Comparison of ENCODE assay signal across 12 cellular contexts in the genomic region with DNA sequence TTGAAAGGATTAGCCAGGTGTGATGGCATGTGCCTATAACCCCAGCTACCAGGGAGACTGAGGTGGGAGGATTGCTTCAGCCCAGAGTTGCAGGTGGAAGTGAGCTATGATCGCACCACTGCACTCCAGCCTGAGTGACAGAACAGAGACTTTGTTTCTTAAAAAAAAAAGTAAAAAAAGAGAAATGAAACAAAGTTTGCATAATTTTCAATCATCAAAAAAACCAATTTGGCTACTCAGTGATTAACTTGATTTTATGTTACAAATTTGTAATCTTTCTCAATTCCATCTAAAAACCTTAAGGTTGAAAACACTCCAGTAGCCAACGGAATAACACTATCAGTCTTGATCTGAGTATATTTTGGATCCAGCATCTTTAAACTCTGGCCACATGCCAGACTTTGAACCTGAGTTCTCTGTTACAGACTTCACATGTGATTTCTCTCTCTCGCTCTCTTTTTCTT.
A peak's percentile ranks its signal among the peaks of the same experiment; 100 is the strongest.
DNase-seq lines count a peak whose midpoint lies in the region; ATAC-seq lines count a peak whose summit lies in the region.
"Had no signal": no experiment of that assay in that cellular context is flagged by ENCODE, and none has a peak within 500 bp of the region (broad histone marks: within the 10 kb centered on the region; RNA-seq: fewer than 3 reads in every experiment).

No MANE protein-coding gene starts in this region.

- peak; percentile 95 for ATAC-seq in HG02623 (IDR thresholded peaks at IDR 0.05; ENCODE audit: unreplicated experiment)
- peak; percentile 93 for ATAC-seq in HG03457 (IDR thresholded peaks at IDR 0.05; ENCODE audit: unreplicated experiment)
- ATAC-seq in stimulated activated naive B cell treated with anti-CD40 and anti-IgM and Interleukin-4, amounts not matched to agents 10 μg/mL and 1 μg/mL and 100 μg/mL, for 72 hours (replicated peaks) = peak; percentile 93 to 94
- ATAC-seq: left ventricle myocardium superior had no signal

- H3K4me3 Mint-ChIP-seq in stimulated activated naive B cell treated with anti-CD40 and anti-IgM and Interleukin-4, amounts not matched to agents 10 μg/mL and 1 μg/mL and 100 μg/mL, for 72 hours = peak overlapping the region; percentile 44 to 71
- H3K4me3 Mint-ChIP-seq: brain, HFFc6 had no signal

- peaks cover 19 to 34% of the 10 kb centered on the region in 2 donors for H3K4me1 Mint-ChIP-seq in stimulated activated naive B cell treated with anti-CD40 and anti-IgM and Interleukin-4, amounts not matched to agents 10 μg/mL and 1 μg/mL and 100 μg/mL, for 72 hours

- H3K9me3 Mint-ChIP-seq in stimulated activated naive B cell treated with anti-CD40 and anti-IgM and Interleukin-4, amounts not matched to agents 10 μg/mL and 1 μg/mL and 100 μg/mL, for 72 hours = peaks cover 6 to 8% of the 10 kb centered on the region in 2 donors

- H3K27ac Mint-ChIP-seq in stimulated activated naive B cell treated with anti-CD40 and anti-IgM and Interleukin-4, amounts not matched to agents 10 μg/mL and 1 μg/mL and 100 μg/mL, for 72 hours = peak overlapping the region; percentile 66
- H3K27ac Mint-ChIP-seq: brain, HFFc6 had no signal

- no peaks in the 10 kb centered on the region for H3K27me3 Mint-ChIP-seq in stimulated activated naive B cell treated with anti-CD40 and anti-IgM and Interleukin-4, amounts not matched to agents 10 μg/mL and 1 μg/mL and 100 μg/mL, for 72 hours

- peak; percentile 13 for DNase-seq in DMS 273 (lab: John Stamatoyannopoulos, UW; ENCODE audit: unreplicated experiment)
- DNase-seq in DMS 273 treated with DMSO at 0.1 percent for 48 hours (lab: John Stamatoyannopoulos, UW) = no peak
- peak; percentile 71 for DNase-seq in stimulated activated naive B cell treated with anti-CD40 and anti-IgM and Interleukin-4, amounts not matched to agents 10 μg/mL and 1 μg/mL and 100 μg/mL, for 72 hours
- DNase-seq in T-helper 1 cell = no peak
- no peak for DNase-seq in activated gamma-delta T cell (lab: John Stamatoyannopoulos, UW)
- no peak for DNase-seq in NCI-H524 treated with DMSO at 0.1 percent for 48 hours (lab: John Stamatoyannopoulos, UW)
- DNase-seq: HFFc6, left ventricle myocardium superior, SJCRH30 had no signal

- H3K36me3 Mint-ChIP-seq in stimulated activated naive B cell treated with anti-CD40 and anti-IgM and Interleukin-4, amounts not matched to agents 10 μg/mL and 1 μg/mL and 100 μg/mL, for 72 hours = peaks cover 3 to 10% of the 10 kb centered on the region in 2 donors
- H3K36me3 Mint-ChIP-seq: brain had no signal

Comparison
In these comparisons a context has a peak if more than half of its experiments do, and no peak if none do; other contexts are left out.
1. DNase-seq: peak in DMS 273 (single experiment) and stimulated activated naive B cell treated with anti-CD40 and anti-IgM and Interleukin-4, amounts not matched to agents 10 μg/mL and 1 μg/mL and 100 μg/mL, for 72 hours (single experiment); none in DMS 273 treated with DMSO at 0.1 percent for 48 hours (single experiment), T-helper 1 cell (0 of 5), activated gamma-delta T cell (single experiment) and NCI-H524 treated with DMSO at 0.1 percent for 48 hours (single experiment).
2. Peak in every context shown above with its lines, with median percentiles within 50 percentile points of each other: ATAC-seq.